11 cellular contexts compared by ENCODE assay signal in the genomic region with DNA sequence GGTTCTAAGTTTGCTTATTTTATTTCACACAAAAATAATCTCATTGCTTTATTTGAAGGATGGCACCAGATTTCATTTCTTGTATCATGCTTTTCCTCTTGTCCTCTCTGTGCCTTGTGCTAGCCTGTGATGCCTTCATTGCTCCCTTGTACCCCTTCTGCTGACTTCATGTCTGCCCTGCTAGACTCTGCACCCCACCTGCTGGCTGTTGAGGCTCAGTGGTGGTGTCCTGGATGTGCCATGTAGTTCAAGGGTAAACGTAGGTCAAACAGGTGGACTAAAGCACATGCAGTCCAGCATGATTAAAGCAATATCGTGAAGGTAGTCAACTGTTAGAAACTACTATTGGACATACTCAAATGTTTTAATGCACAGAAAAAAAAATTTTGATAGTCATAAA. TPM values are rescaled to one million over a fixed set of nuclear protein-coding genes. Genes with fewer than 3 reads are reported as not detected.
DNase-seq lines count a peak whose midpoint lies in the region; ATAC-seq, FAIRE-seq and TF ChIP-seq lines count a peak whose summit lies in the region.
"Had no signal": no experiment of that assay in that cellular context is flagged by ENCODE, and none has a peak within 500 bp of the region (broad histone marks: within the 10 kb centered on the region; RNA-seq: fewer than 3 reads in every experiment).

No MANE protein-coding gene starts in this region.

- no peak overlapping the region for H3K4me2 ChIP-seq in H1 (ENCODE audit: insufficient read depth in 1 of 2, low read depth in 2 of 2, low read length in 2 of 2)

- H3K9me3 ChIP-seq in H1 (ENCODE audit: insufficient read depth in 2 of 2, low read depth in 1 of 2, low read length in 1 of 2) (no peaks in the 10 kb centered on the region), testis (no peaks in the 10 kb centered on the region), thyroid gland (no peaks in the 10 kb centered on the region)

- H2BK5ac ChIP-seq in H1 (ENCODE audit: low read depth, low read length), result no peak overlapping the region

- no peaks in the 10 kb centered on the region for H3K79me2 ChIP-seq in H1 (ENCODE audit: control insufficient read depth in 1 of 2, insufficient read depth in 2 of 2, low read length in 2 of 2)

- no peak overlapping the region for H2BK120ac ChIP-seq in H1 (replicated peaks; ENCODE audit: low read depth, low read length)

- H2AK5ac ChIP-seq in H1 (ENCODE audit: low read depth, low read length), result no peak overlapping the region

- H2BK20ac ChIP-seq in H1 (ENCODE audit: low read length), result no peak overlapping the region

- no peak for TF ChIP-seq POLR2A in H1 (IDR thresholded peaks at IDR 0.05; ENCODE audit: control extremely low read depth in 1 of 2, low read depth in 2 of 2, low read length in 2 of 2)
- TF ChIP-seq POLR2A in testis (IDR thresholded peaks at IDR 0.05), result no peak
- TF ChIP-seq POLR2A in thyroid gland (IDR thresholded peaks at IDR 0.05), result no peak

- no peaks in the 10 kb centered on the region for H3K27me3 Mint-ChIP-seq in activated naive CD4-positive, alpha-beta T cell treated with anti-CD3 and anti-CD28 coated beads, Interleukin-2, amount 10 ng/mL, durations not matched to agents 7 days and 5 days

- H3K4me3 Mint-ChIP-seq in activated naive CD4-positive, alpha-beta T cell treated with anti-CD3 and anti-CD28 coated beads, Interleukin-2, amount 10 ng/mL, durations not matched to agents 7 days and 5 days, result no peak overlapping the region

- no peaks in the 10 kb centered on the region for H3K4me1 Mint-ChIP-seq in activated naive CD4-positive, alpha-beta T cell treated with anti-CD3 and anti-CD28 coated beads, Interleukin-2, amount 10 ng/mL, durations not matched to agents 7 days and 5 days

- H3K36me3 ChIP-seq in H1 (ENCODE audit: control insufficient read depth in 2 of 4, insufficient read depth in 4 of 4, low read length in 3 of 4) (peaks cover 0 to 23% (median 2%) of the 10 kb centered on the region in 4 experiments; a peak in 3 of 8 replicates), testis (ENCODE audit: low read depth, missing control alignments) (no peaks in the 10 kb centered on the region), thyroid gland (peaks cover 0 to 3% of the 10 kb centered on the region in 2 donors)

- H2AFZ ChIP-seq in H1 (ENCODE audit: low read length), result no peak overlapping the region

- ATAC-seq in GM21529 (IDR thresholded peaks at IDR 0.05; ENCODE audit: unreplicated experiment), result no peak

- no peak for TF ChIP-seq EP300 in H1 (IDR thresholded peaks at IDR 0.05; ENCODE audit: borderline replicate concordance in 1 of 2, low read depth in 2 of 2, low read length in 2 of 2)

- H3K14ac ChIP-seq in H1 (ENCODE audit: insufficient read length), result no peak overlapping the region

- no peak overlapping the region for H3K23ac ChIP-seq in H1 (ENCODE audit: insufficient read length)

- WGBS in H1 (ENCODE audit: extremely low coverage in 1 of 2, insufficient coverage in 1 of 2, insufficient read length in 1 of 2, insufficient replicate concordance in 2 of 2, low coverage in 1 of 2, low lambda C conversion rate in 2 of 2, missing lambda C conversion rate in 1 of 2), 2 experiments, result 91% methylated on average over 2 of the region's 2 CpGs; no CpG with 5 or more reads in 1 of the 2 experiments
- 64 to 70% methylated on average over 2 of the region's 2 CpGs for WGBS in testis, 2 donors
- 69% methylated on average over 2 of the region's 2 CpGs for WGBS in thyroid gland, 2 donors

- no peaks in the 10 kb centered on the region for H3K79me1 ChIP-seq in H1 (ENCODE audit: low read depth, low read length)

- H3K9me3 Mint-ChIP-seq in activated naive CD4-positive, alpha-beta T cell treated with anti-CD3 and anti-CD28 coated beads, Interleukin-2, amount 10 ng/mL, durations not matched to agents 7 days and 5 days, result no peaks in the 10 kb centered on the region

- no peak overlapping the region for H3K18ac ChIP-seq in H1 (ENCODE audit: extremely low read depth, low read length)

- no peak overlapping the region for H3K56ac ChIP-seq in H1 (replicated peaks; ENCODE audit: insufficient read length, low read depth, low read length)

- H3K9ac ChIP-seq in H1 (replicated peaks in 1 of 4; ENCODE audit: extremely low read depth in 1 of 4, low read depth in 3 of 4, low read length in 3 of 4), result no peak overlapping the region

- CTCF ChIA-PET in activated naive CD4-positive, alpha-beta T cell treated with anti-CD3 and anti-CD28 coated beads, Interleukin-2, amount 10 ng/mL, durations not matched to agents 7 days and 5 days (lab: Charles Lee), result interaction anchor here (0.7 to 9.7 kb wide), 11 partner anchors 9 to 308 kb away, joined by 3 to 106 read pairs (median 4); no protein-coding TSS in a partner anchor
- CTCF ChIA-PET in H1 (lab: Charles Lee; ENCODE audit: partially characterized antibody), result interaction anchor here (0.6 to 2.9 kb wide), 21 partner anchors 8 to 1258 kb away, joined by 3 to 15 read pairs (median 4); a partner anchor contains a TSS

- H3K27ac Mint-ChIP-seq in activated naive CD4-positive, alpha-beta T cell treated with anti-CD3 and anti-CD28 coated beads, Interleukin-2, amount 10 ng/mL, durations not matched to agents 7 days and 5 days, result no peak overlapping the region

- H3K4ac ChIP-seq in H1 (replicated peaks; ENCODE audit: insufficient read length, low read depth, low read length), result no peak overlapping the region

- no peaks in the 10 kb centered on the region for H3K23me2 ChIP-seq in H1 (ENCODE audit: low read depth, low read length)

- no peak overlapping the region for H4K91ac ChIP-seq in H1 (replicated peaks; ENCODE audit: insufficient read length, low read length)

- peaks cover 0 to 2% of the 10 kb centered on the region in 2 experiments for H4K20me1 ChIP-seq in H1 (replicated peaks in 1 of 2; ENCODE audit: control insufficient read depth in 1 of 2, insufficient read depth in 2 of 2, low read length in 2 of 2)

- H4K8ac ChIP-seq in H1 (ENCODE audit: extremely low read depth, insufficient read depth, low read length), result no peak overlapping the region

- peak; percentile 26 to 36; a peak in 3 of 4 replicates for TF ChIP-seq RAD21 in H1 (IDR thresholded peaks at IDR 0.05 in 1 of 2, conservative IDR thresholded peaks at IDR 0.05 in 1 of 2; ENCODE audit: low read depth in 2 of 2, low read length in 2 of 2)

- no peak overlapping the region for H2BK12ac ChIP-seq in H1 (ENCODE audit: low read depth, low read length)

- FAIRE-seq in H1 (lab: Jason Lieb, UNC), result peak; percentile 85

- peak; percentile 39 to 60 (median 60); a peak in 3 of 4 replicates for TF ChIP-seq CTCF in H1 (IDR thresholded peaks at IDR 0.05; ENCODE audit: control extremely low read depth in 1 of 3, insufficient read depth in 1 of 3, low read depth in 1 of 3, low read length in 3 of 3)
- TF ChIP-seq CTCF in testis (IDR thresholded peaks at IDR 0.05), result no peak
- no peak for TF ChIP-seq CTCF in thyroid gland (IDR thresholded peaks at IDR 0.05)

- peak; percentile 24 for DNase-seq in activated naive CD4-positive, alpha-beta T cell treated with anti-CD3 and anti-CD28 coated beads, Interleukin-2, amount 10 ng/mL, durations not matched to agents 7 days and 5 days
- no peak for DNase-seq in activated naive CD4-positive, alpha-beta T cell treated with anti-CD3 and anti-CD28 coated beads, Interleukin-2, amount 50 U/mL, for 16 hours
- peak; percentile 39 to 40 for DNase-seq in Kasumi-1 (lab: John Stamatoyannopoulos, UW)
- DNase-seq in H1 (ENCODE audit: low read depth in 1 of 2, low spot score in 2 of 2), result no peak
- DNase-seq in testis, result peak; percentile 49
- no peak for DNase-seq in thyroid gland
- DNase-seq in LoVo (ENCODE audit: low spot score), result no peak
- DNase-seq: dorsolateral prefrontal cortex, NCI-H1436 had no signal

- H3K27ac ChIP-seq in H1 (ENCODE audit: low read depth, low read length) (no peak overlapping the region), testis (no peak overlapping the region), thyroid gland (no peak overlapping the region)
- H3K27ac ChIP-seq: dorsolateral prefrontal cortex had no signal

- no peaks in the 10 kb centered on the region for H3K27me3 ChIP-seq in H1 (replicated peaks in 1 of 4; ENCODE audit: control insufficient read depth in 3 of 4, extremely low read depth in 1 of 4, insufficient read depth in 3 of 4, low read length in 3 of 4)
- no peaks in the 10 kb centered on the region for H3K27me3 ChIP-seq in testis
- H3K27me3 ChIP-seq in thyroid gland, result no peaks in the 10 kb centered on the region
- H3K27me3 ChIP-seq: dorsolateral prefrontal cortex had no signal

- POLR2A ChIA-PET in H1 (lab: Charles Lee; ENCODE audit: partially characterized antibody), result no interaction called here

- peaks cover 33% of the 10 kb centered on the region for H3K36me3 Mint-ChIP-seq in activated naive CD4-positive, alpha-beta T cell treated with anti-CD3 and anti-CD28 coated beads, Interleukin-2, amount 10 ng/mL, durations not matched to agents 7 days and 5 days

- no peak overlapping the region for H2BK15ac ChIP-seq in H1 (ENCODE audit: low read length)

- intact Hi-C loops in testis (cut with DNase I; ENCODE audit: low total_unique reads), result no loop called here
- intact Hi-C loops in thyroid gland (cut with DNase I), result loop anchor here (10.0 kb wide), 1 partner anchor 83 kb away; no protein-coding TSS in a partner anchor

- H3K4me1 ChIP-seq in H1 (replicated peaks in 1 of 4; ENCODE audit: control insufficient read depth in 3 of 4, insufficient read depth in 4 of 4, low read length in 3 of 4), result no peaks in the 10 kb centered on the region
- peaks cover 3% of the 10 kb centered on the region for H3K4me1 ChIP-seq in testis
- H3K4me1 ChIP-seq in thyroid gland, result no peaks in the 10 kb centered on the region

- no peak overlapping the region for H4K5ac ChIP-seq in H1 (ENCODE audit: insufficient read length, low read depth, low read length)

- H3K4me3 ChIP-seq in H1 (ENCODE audit: extremely low read depth in 1 of 4, insufficient read depth in 2 of 4, low read depth in 3 of 4, low read length in 4 of 4) (no peak overlapping the region), testis (no peak overlapping the region), thyroid gland (replicated peaks in 1 of 3) (no peak overlapping the region)
- H3K4me3 ChIP-seq: dorsolateral prefrontal cortex had no signal

RNA-seq across cellular contexts. Expression of a gene that starts 21.6 kb away (rescaled TPM):
- 44.3 and 47.9 TPM in 2 replicates for total RNA-seq in H1 (2021; fragmentation: NEBNext Ultra II Directional; extraction: Animal tissue kit (Norgen Biotek cat#: 25700))
- 14.6 and 26.8 TPM in 2 replicates for polyA plus RNA-seq in H1 (2011; rRNA removed)
- 36.9 TPM for polyA plus RNA-seq in H1 (2011; cell fraction: cytosol; rRNA removed)
- 10.0 TPM for polyA plus RNA-seq in H1 (2011; cell fraction: nucleus; rRNA removed)
- 27.9 to 41.4 TPM (median 30.9 TPM) in 4 replicates for polyA plus RNA-seq in H1 (2012, experiment 1 of 2)
- 9.7 TPM for polyA plus RNA-seq in H1 (2012, experiment 2 of 2)
- 42.0 TPM for polyA plus RNA-seq in H1 (2013, experiment 1 of 2)
- 43.0 TPM for polyA plus RNA-seq in H1 (2013, experiment 2 of 2)
- 15.6 and 25.9 TPM in 2 replicates for polyA minus RNA-seq in H1 (2011; rRNA and poly(A)+ RNA removed)
- 39.6 TPM for polyA minus RNA-seq in H1 (2011; cell fraction: cytosol; rRNA and poly(A)+ RNA removed)
- 12.6 TPM for polyA minus RNA-seq in H1 (2011; cell fraction: nucleus; rRNA and poly(A)+ RNA removed)
- 10 to 100 TPM; 35.1 to 42.9 TPM for total RNA-seq in testis
- polyA plus RNA-seq in testis (ENCODE audit: insufficient read depth, low read depth, low replicate concordance), result 35.7 TPM
- 10 to 100 TPM; 50.8 to 74.0 (median 57.5) TPM for total RNA-seq in thyroid gland

RNA-seq across cellular contexts. Expression of a gene that starts 36.0 kb away (rescaled TPM):
- total RNA-seq in H1 (2021; fragmentation: NEBNext Ultra II Directional; extraction: Animal tissue kit (Norgen Biotek cat#: 25700)), result 0.73 and 0.80 TPM in 2 replicates
- polyA plus RNA-seq in H1 (2011; rRNA removed), result 0.06 TPM in 1 of 2 replicates, not detected in the other
- polyA plus RNA-seq in H1 (2011; cell fraction: cytosol; rRNA removed), result 0.21 TPM
- polyA plus RNA-seq in H1 (2011; cell fraction: nucleus; rRNA removed), result 0.10 TPM
- 0.24 to 1.0 TPM (median 0.29 TPM) in 4 replicates for polyA plus RNA-seq in H1 (2012, experiment 1 of 2)
- not detected for polyA plus RNA-seq in H1 (2012, experiment 2 of 2)
- 0.30 TPM for polyA plus RNA-seq in H1 (2013, experiment 1 of 2)
- polyA plus RNA-seq in H1 (2013, experiment 2 of 2), result 0.31 TPM
- 0.44 TPM in 2 replicates for polyA minus RNA-seq in H1 (2011; rRNA and poly(A)+ RNA removed)
- polyA minus RNA-seq in H1 (2011; cell fraction: cytosol; rRNA and poly(A)+ RNA removed), result not detected
- polyA minus RNA-seq in H1 (2011; cell fraction: nucleus; rRNA and poly(A)+ RNA removed), result 1.00 TPM
- total RNA-seq in testis, result 1 to 10 TPM; 1.0 to 1.1 TPM
- 0.73 TPM for polyA plus RNA-seq in testis (ENCODE audit: insufficient read depth, low read depth, low replicate concordance)
- total RNA-seq in thyroid gland, result 1 to 10 TPM; 1.8 to 7.2 (median 2.0) TPM
- total RNA-seq: mononuclear cell had no signal

RNA-seq across cellular contexts. Expression of a gene that starts 47.8 kb away (rescaled TPM):
- total RNA-seq in H1 (2021; fragmentation: NEBNext Ultra II Directional; extraction: Animal tissue kit (Norgen Biotek cat#: 25700)), result 21.6 and 22.8 TPM in 2 replicates
- polyA plus RNA-seq in H1 (2011; rRNA removed) (13.6 and 20.6 TPM in 2 replicates), testis (ENCODE audit: insufficient read depth, low read depth, low replicate concordance) (23.7 TPM)
- polyA plus RNA-seq in H1 (2011; cell fraction: cytosol; rRNA removed), result 15.7 TPM
- 33.9 TPM for polyA plus RNA-seq in H1 (2011; cell fraction: nucleus; rRNA removed)
- 13.0 to 16.1 TPM (median 14.5 TPM) in 4 replicates for polyA plus RNA-seq in H1 (2012, experiment 1 of 2)
- 4.0 TPM for polyA plus RNA-seq in H1 (2012, experiment 2 of 2)
- polyA plus RNA-seq in H1 (2013, experiment 1 of 2), result 11.0 TPM
- polyA plus RNA-seq in H1 (2013, experiment 2 of 2), result 9.9 TPM
- polyA minus RNA-seq in H1 (2011; rRNA and poly(A)+ RNA removed), result 41.7 and 42.2 TPM in 2 replicates
- polyA minus RNA-seq in H1 (2011; cell fraction: cytosol; rRNA and poly(A)+ RNA removed), result 22.6 TPM
- 51.6 TPM for polyA minus RNA-seq in H1 (2011; cell fraction: nucleus; rRNA and poly(A)+ RNA removed)
- total RNA-seq in testis (10 to 100 TPM; 65.1 to 87.8 TPM), thyroid gland (10 to 100 TPM; 18.8 to 43.9 (median 22.7) TPM)

RNA-seq across cellular contexts. Expression of a gene that starts 47.8 kb away (rescaled TPM):
- not detected in 2 replicates for total RNA-seq in H1 (2021; fragmentation: NEBNext Ultra II Directional; extraction: Animal tissue kit (Norgen Biotek cat#: 25700))
- polyA plus RNA-seq in H1 (2011; rRNA removed), result not detected in 2 replicates
- not detected for polyA plus RNA-seq in H1 (2011; cell fraction: cytosol; rRNA removed)
- polyA plus RNA-seq in H1 (2011; cell fraction: nucleus; rRNA removed), result not detected
- not detected in 4 replicates for polyA plus RNA-seq in H1 (2012, experiment 1 of 2)
- not detected for polyA plus RNA-seq in H1 (2012, experiment 2 of 2)
- polyA plus RNA-seq in H1 (2013, experiment 1 of 2), result not detected
- polyA plus RNA-seq in H1 (2013, experiment 2 of 2), result not detected
- polyA minus RNA-seq in H1 (2011; rRNA and poly(A)+ RNA removed), result not detected in 2 replicates
- polyA minus RNA-seq in H1 (2011; cell fraction: cytosol; rRNA and poly(A)+ RNA removed), result not detected
- polyA minus RNA-seq in H1 (2011; cell fraction: nucleus; rRNA and poly(A)+ RNA removed), result not detected
- 1 to 10 TPM; 3.4 TPM for total RNA-seq in testis
- 1.1 TPM for polyA plus RNA-seq in testis (ENCODE audit: insufficient read depth, low read depth, low replicate concordance)
- total RNA-seq in thyroid gland, result not detected
- total RNA-seq: mononuclear cell had no signal

Comparison
In these comparisons a context has a peak if more than half of its experiments do, and no peak if none do; other contexts are left out.
1. DNase-seq: peak in activated naive CD4-positive, alpha-beta T cell treated with anti-CD3 and anti-CD28 coated beads, Interleukin-2, amount 10 ng/mL, durations not matched to agents 7 days and 5 days (single experiment), Kasumi-1 (2 of 2) and testis (single experiment); none in activated naive CD4-positive, alpha-beta T cell treated with anti-CD3 and anti-CD28 coated beads, Interleukin-2, amount 50 U/mL, for 16 hours (single experiment), H1 (0 of 2), thyroid gland (0 of 2) and LoVo (single experiment).
2. CTCF ChIP-seq: peak in H1 (3 of 3); none in testis (0 of 3) and thyroid gland (0 of 6).